In the genomic region with DNA sequence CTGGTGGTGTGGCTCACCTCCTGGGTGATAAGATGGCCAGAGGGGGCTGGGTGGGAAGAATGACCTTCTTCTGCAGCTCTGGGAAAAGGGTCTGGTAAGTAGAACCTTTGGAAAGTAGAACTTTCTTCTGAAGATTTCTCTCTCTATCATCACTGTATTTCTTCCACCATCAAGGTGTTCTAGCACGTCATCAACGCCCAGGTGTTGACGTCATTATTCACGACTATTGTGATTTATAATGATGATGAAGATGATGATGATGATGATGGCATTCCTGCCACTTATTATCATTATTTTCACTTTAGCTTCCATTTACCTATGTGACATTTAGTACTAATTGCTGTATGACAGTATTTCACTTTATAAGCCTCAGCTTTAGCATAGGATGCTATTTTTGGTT, we compare ENCODE assay signal across 5 cellular contexts.
"Had no signal": no experiment of that assay in that cellular context is flagged by ENCODE, and none has a peak within 500 bp of the region (broad histone marks: within the 10 kb centered on the region; RNA-seq: fewer than 3 reads in every experiment).

No MANE protein-coding gene starts in this region.

- DNase-seq: IMR-90, KG1 had no signal

- FAIRE-seq: HTR-8/SVneo had no signal

- H3K27ac ChIP-seq: HL-60, KMS-11 had no signal

- H3K9ac ChIP-seq: KMS-11 had no signal

- H3K4me2 ChIP-seq: KMS-11 had no signal
